Comparison of ENCODE assay signal across 16 cellular contexts in genomic region chr5:98308960-98309359, GRCh38.
A peak's percentile ranks its signal among the peaks of the same experiment; 100 is the strongest.
DNase-seq lines count a peak whose midpoint lies in the region; ATAC-seq, FAIRE-seq and TF ChIP-seq lines count a peak whose summit lies in the region.
"Had no signal": no experiment of that assay in that cellular context is flagged by ENCODE, and none has a peak within 500 bp of the region (broad histone marks: within the 10 kb centered on the region; RNA-seq: fewer than 3 reads in every experiment).

No MANE protein-coding gene starts in this region.

- H2AFZ ChIP-seq in GM23248 (no peak overlapping the region), HepG2 (ENCODE audit: low read length) (no peak overlapping the region)

- H3K9me3 ChIP-seq in GM23248 (ENCODE audit: low read depth) (no peaks in the 10 kb centered on the region), RWPE2 (ENCODE audit: severe bottlenecking) (no peaks in the 10 kb centered on the region), HepG2 (ENCODE audit: low read length) (no peaks in the 10 kb centered on the region)
- H3K9me3 ChIP-seq: Peyer's patch had no signal

- H3K27ac ChIP-seq in GM23248 (peak overlapping the region; percentile 98), RWPE2 (ENCODE audit: poor library complexity, severe bottlenecking) (peak overlapping the region; percentile 99), HepG2 (ENCODE audit: extremely low read length, insufficient read depth, low read length) (no peak overlapping the region), mesendoderm (ENCODE audit: low read depth, low read length) (no peak overlapping the region)
- H3K27ac ChIP-seq: cardiac muscle cell, Peyer's patch had no signal

- no peak overlapping the region for H3K4ac ChIP-seq in mesendoderm (ENCODE audit: low read depth, low read length)

- H2AK5ac ChIP-seq in mesendoderm (ENCODE audit: low read length) = no peak overlapping the region

- H2BK120ac ChIP-seq in mesendoderm (ENCODE audit: low read depth, low read length) = no peak overlapping the region

- H3K36me3 ChIP-seq in GM23248 (ENCODE audit: low read depth) = no peaks in the 10 kb centered on the region
- no peaks in the 10 kb centered on the region for H3K36me3 ChIP-seq in RWPE2 (ENCODE audit: low read depth)
- no peaks in the 10 kb centered on the region for H3K36me3 ChIP-seq in HepG2 (replicated peaks in 1 of 2; ENCODE audit: control insufficient read depth in 1 of 2, insufficient read depth in 2 of 2, low read length in 2 of 2)
- H3K36me3 ChIP-seq in mesendoderm (ENCODE audit: control insufficient read depth, insufficient read depth, low read length) = no peaks in the 10 kb centered on the region
- H3K36me3 ChIP-seq: cardiac muscle cell, Peyer's patch had no signal

- peak overlapping the region; percentile 83 for H3K4me2 ChIP-seq in GM23248 (ENCODE audit: unreplicated experiment)
- H3K4me2 ChIP-seq in HepG2 (ENCODE audit: low read depth, low read length) = no peak overlapping the region
- no peak overlapping the region for H3K4me2 ChIP-seq in mesendoderm (ENCODE audit: low read length)

- CTCF ChIA-PET in activated CD8-positive, alpha-beta memory T cell treated with anti-CD3 and anti-CD28 coated beads, Interleukin-2, amount 10 ng/mL, durations not matched to agents 7 days and 5 days (lab: Charles Lee) = no interaction called here
- CTCF ChIA-PET in HepG2 (lab: Yijun Ruan, JAX; ENCODE audit: low intra/inter-chr PET ratio, low total read pairs) = no interaction called here

- H3K9ac ChIP-seq in GM23248 = peak overlapping the region; percentile 85
- H3K9ac ChIP-seq in HepG2 (ENCODE audit: insufficient read depth, low read depth, low read length) = no peak overlapping the region
- H3K9ac ChIP-seq in mesendoderm (ENCODE audit: low read length) = no peak overlapping the region

- no peak for FAIRE-seq in HepG2 (lab: Jason Lieb, UNC)

- POLR2A ChIA-PET in HepG2 (lab: Yijun Ruan, JAX) = no interaction called here

- DNase-seq in GM23248 = peak; percentile 39
- DNase-seq in RWPE2 (ENCODE audit: low spot score) = no peak
- DNase-seq in erythroblast (lab: John Stamatoyannopoulos, UW) = peak; percentile 33 to 42
- DNase-seq in osteocyte (ENCODE audit: extremely low spot score, unreplicated experiment) = no peak
- DNase-seq in activated CD8-positive, alpha-beta memory T cell treated with anti-CD3 and anti-CD28 coated beads, Interleukin-2, amount 10 ng/mL, durations not matched to agents 7 days and 5 days = no peak
- no peak for DNase-seq in HepG2 (ENCODE audit: low spot score)
- DNase-seq in mesendoderm = no peak
- DNase-seq: activated CD8-positive, alpha-beta T cell treated with anti-CD3 and anti-CD28 coated beads for 36 hours; activated gamma-delta T cell treated with Interleukin-2 at 50 U/mL for 16 hours; DMS79 treated with DMSO at 0.1 percent for 48 hours; NCI-H345; Peyer's patch; stimulated activated CD4-positive, alpha-beta T cell treated with anti-CD3 and anti-CD28 coated beads, Interleukin-4, amount 100 ng/mL, for 24 hours had no signal

- in situ Hi-C loops in GM23248 (cut with MboI) (no loop called here), HepG2 (cut with HindIII; ENCODE audit: extremely low pct_ligation_motif_present, low pct_unique_long_range_greater_than_20kb) (no loop called here)

- no peak overlapping the region for H3K56ac ChIP-seq in mesendoderm (ENCODE audit: low read length)

- H3K36me3 Mint-ChIP-seq in osteocyte (ENCODE audit: unreplicated experiment) = no peaks in the 10 kb centered on the region
- H3K36me3 Mint-ChIP-seq in activated CD8-positive, alpha-beta memory T cell treated with anti-CD3 and anti-CD28 coated beads, Interleukin-2, amount 10 ng/mL, durations not matched to agents 7 days and 5 days = no peaks in the 10 kb centered on the region
- H3K36me3 Mint-ChIP-seq: stimulated activated memory B cell treated with anti-CD40 and anti-IgM and Interleukin-4, amounts not matched to agents 10 μg/mL and 1 μg/mL and 100 μg/mL, for 72 hours had no signal

- TF ChIP-seq POLR2A in erythroblast (IDR thresholded peaks at IDR 0.05; ENCODE audit: low read length) (no peak), HepG2 (IDR thresholded peaks at IDR 0.05; ENCODE audit: insufficient read depth in 1 of 2, low read depth in 2 of 2, low read length in 2 of 2) (no peak)

- H4K5ac ChIP-seq in mesendoderm (ENCODE audit: low read length) = no peak overlapping the region

- H3K4me3 ChIP-seq in GM23248 = peak overlapping the region; percentile 64
- no peak overlapping the region for H3K4me3 ChIP-seq in RWPE2 (ENCODE audit: severe bottlenecking)
- H3K4me3 ChIP-seq in HepG2 (replicated peaks in 1 of 3; ENCODE audit: insufficient read depth in 1 of 3, low read depth in 2 of 3, low read length in 3 of 3) = no peak overlapping the region
- H3K4me3 ChIP-seq in mesendoderm (ENCODE audit: low read length) = no peak overlapping the region
- H3K4me3 ChIP-seq: cardiac muscle cell, Peyer's patch had no signal

- H3K4me1 Mint-ChIP-seq in osteocyte (ENCODE audit: unreplicated experiment) = peaks cover 38% of the 10 kb centered on the region
- H3K4me1 Mint-ChIP-seq in activated CD8-positive, alpha-beta memory T cell treated with anti-CD3 and anti-CD28 coated beads, Interleukin-2, amount 10 ng/mL, durations not matched to agents 7 days and 5 days = peaks cover 7% of the 10 kb centered on the region

- H3K4me3 Mint-ChIP-seq in osteocyte (ENCODE audit: unreplicated experiment) = peak overlapping the region; percentile 69
- H3K4me3 Mint-ChIP-seq in activated CD8-positive, alpha-beta memory T cell treated with anti-CD3 and anti-CD28 coated beads, Interleukin-2, amount 10 ng/mL, durations not matched to agents 7 days and 5 days = no peak overlapping the region
- H3K4me3 Mint-ChIP-seq: activated CD8-positive, alpha-beta T cell treated with anti-CD3 and anti-CD28 coated beads for 36 hours; stimulated activated memory B cell treated with anti-CD40 and anti-IgM and Interleukin-4, amounts not matched to agents 10 μg/mL and 1 μg/mL and 100 μg/mL, for 72 hours had no signal

- no TSS peak for BruUV-seq in HepG2 (replicated peaks; lab: Mats Ljungman, UMichigan)

- H3K23ac ChIP-seq in mesendoderm (ENCODE audit: low read length) = no peak overlapping the region

- H3K27me3 ChIP-seq in GM23248 (replicated peaks; ENCODE audit: insufficient read depth) (no peaks in the 10 kb centered on the region), RWPE2 (ENCODE audit: insufficient read depth, poor library complexity, severe bottlenecking) (no peaks in the 10 kb centered on the region), HepG2 (ENCODE audit: control insufficient read depth in 1 of 2, insufficient read depth in 2 of 2, low read length in 2 of 2) (no peaks in the 10 kb centered on the region), mesendoderm (ENCODE audit: insufficient read depth, low read length, poor library complexity) (no peaks in the 10 kb centered on the region)
- H3K27me3 ChIP-seq: cardiac muscle cell, Peyer's patch had no signal

- H3K79me2 ChIP-seq in GM23248 (ENCODE audit: insufficient read depth) (no peaks in the 10 kb centered on the region; the same call in 1 of the 2 replicates), HepG2 (ENCODE audit: insufficient read depth, low read length) (no peaks in the 10 kb centered on the region), mesendoderm (ENCODE audit: control insufficient read depth, insufficient read depth, low read length) (no peaks in the 10 kb centered on the region)

- H3K27me3 Mint-ChIP-seq in osteocyte (ENCODE audit: unreplicated experiment) = no peaks in the 10 kb centered on the region
- H3K27me3 Mint-ChIP-seq in activated CD8-positive, alpha-beta memory T cell treated with anti-CD3 and anti-CD28 coated beads, Interleukin-2, amount 10 ng/mL, durations not matched to agents 7 days and 5 days = no peaks in the 10 kb centered on the region
- H3K27me3 Mint-ChIP-seq: activated CD8-positive, alpha-beta T cell treated with anti-CD3 and anti-CD28 coated beads for 36 hours; stimulated activated memory B cell treated with anti-CD40 and anti-IgM and Interleukin-4, amounts not matched to agents 10 μg/mL and 1 μg/mL and 100 μg/mL, for 72 hours had no signal

- no peaks in the 10 kb centered on the region for H3K79me1 ChIP-seq in mesendoderm (ENCODE audit: low read length)

- no peak for TF ChIP-seq EP300 in HepG2 (IDR thresholded peaks at IDR 0.05; ENCODE audit: low read depth in 2 of 2, low read length in 2 of 2)
- no peak for TF ChIP-seq EP300 in HepG2 (CRISPR knock-in tag; IDR thresholded peaks at IDR 0.05; ENCODE audit: borderline replicate concordance)

- H3K9me3 Mint-ChIP-seq in osteocyte (ENCODE audit: unreplicated experiment) = no peaks in the 10 kb centered on the region
- no peaks in the 10 kb centered on the region for H3K9me3 Mint-ChIP-seq in activated CD8-positive, alpha-beta memory T cell treated with anti-CD3 and anti-CD28 coated beads, Interleukin-2, amount 10 ng/mL, durations not matched to agents 7 days and 5 days (ENCODE audit: low read depth)
- H3K9me3 Mint-ChIP-seq: activated CD8-positive, alpha-beta T cell treated with anti-CD3 and anti-CD28 coated beads for 36 hours; stimulated activated memory B cell treated with anti-CD40 and anti-IgM and Interleukin-4, amounts not matched to agents 10 μg/mL and 1 μg/mL and 100 μg/mL, for 72 hours had no signal

- H4K20me1 ChIP-seq in GM23248 (ENCODE audit: insufficient read depth) = no peaks in the 10 kb centered on the region
- no peaks in the 10 kb centered on the region for H4K20me1 ChIP-seq in HepG2 (ENCODE audit: insufficient read depth, low read length)

- H3F3A ChIP-seq in GM23248 (ENCODE audit: insufficient read depth) = peaks cover 62% of the 10 kb centered on the region

- H2BK15ac ChIP-seq in mesendoderm (replicated peaks; ENCODE audit: low read depth) = no peak overlapping the region

- no peak overlapping the region for H3K18ac ChIP-seq in mesendoderm (ENCODE audit: low read length)

- H3K9me2 ChIP-seq in GM23248 (ENCODE audit: insufficient read depth) = no peaks in the 10 kb centered on the region; the same call in 1 of the 2 replicates

- H3K4me1 ChIP-seq in GM23248 (ENCODE audit: insufficient read depth) = peaks cover 57% of the 10 kb centered on the region
- peaks cover 44% of the 10 kb centered on the region for H3K4me1 ChIP-seq in RWPE2 (ENCODE audit: insufficient read depth, poor library complexity, severe bottlenecking)
- H3K4me1 ChIP-seq in HepG2 (ENCODE audit: insufficient read depth, low read length) = no peaks in the 10 kb centered on the region
- no peaks in the 10 kb centered on the region for H3K4me1 ChIP-seq in mesendoderm (ENCODE audit: control insufficient read depth, low read depth, low read length)
- H3K4me1 ChIP-seq: Peyer's patch had no signal

- no peak overlapping the region for H4K8ac ChIP-seq in mesendoderm (ENCODE audit: low read depth, low read length)

- WGBS in GM23248 (ENCODE audit: low coverage in 1 of 2, low lambda C conversion rate in 2 of 2, missing lambda C conversion rate in 2 of 2), 2 experiments = 26 to 30% methylated on average over 4 of the region's 4 CpGs
- 58% methylated on average over 4 of the region's 4 CpGs for whole genome bisulfite sequencing in HepG2 (ENCODE audit: low lambda C conversion rate)
- WGBS in mesendoderm (ENCODE audit: extremely low coverage, insufficient coverage, low lambda C conversion rate) = no CpG with 5 or more reads among the region's 4 CpGs

- TF ChIP-seq CTCF in RWPE2 (IDR thresholded peaks at IDR 0.05; ENCODE audit: poor library complexity, severe bottlenecking) (no peak), osteocyte (IDR thresholded peaks at IDR 0.05) (no peak), HepG2 (CRISPR knock-in tag; IDR thresholded peaks at IDR 0.05) (no peak)

- TF ChIP-seq RAD21 in HepG2 (CRISPR knock-in tag; IDR thresholded peaks at IDR 0.05) = no peak

- H2BK5ac ChIP-seq in mesendoderm (ENCODE audit: low read length) = no peak overlapping the region

- ATAC-seq in RWPE2 (ENCODE audit: low read depth) (no peak), HepG2 (no peak), HG03571 (IDR thresholded peaks at IDR 0.05; ENCODE audit: unreplicated experiment) (no peak)
- no peak for ATAC-seq in activated CD8-positive, alpha-beta memory T cell treated with anti-CD3 and anti-CD28 coated beads, Interleukin-2, amount 10 ng/mL, durations not matched to agents 7 days and 5 days
- ATAC-seq: stimulated activated memory B cell treated with anti-CD40 and anti-IgM and Interleukin-4, amounts not matched to agents 10 μg/mL and 1 μg/mL and 100 μg/mL, for 72 hours had no signal

- intact Hi-C loops in HepG2 (cut with micrococcal nuclease; ENCODE audit: unreplicated experiment) = no loop called here

- H3K27ac Mint-ChIP-seq in osteocyte (ENCODE audit: unreplicated experiment) = peak overlapping the region; percentile 98
- no peak overlapping the region for H3K27ac Mint-ChIP-seq in activated CD8-positive, alpha-beta memory T cell treated with anti-CD3 and anti-CD28 coated beads, Interleukin-2, amount 10 ng/mL, durations not matched to agents 7 days and 5 days
- H3K27ac Mint-ChIP-seq: activated CD8-positive, alpha-beta T cell treated with anti-CD3 and anti-CD28 coated beads for 36 hours; stimulated activated memory B cell treated with anti-CD40 and anti-IgM and Interleukin-4, amounts not matched to agents 10 μg/mL and 1 μg/mL and 100 μg/mL, for 72 hours had no signal

Comparison
In these comparisons a context has a peak if more than half of its experiments do, and no peak if none do; other contexts are left out.
1. DNase-seq: peak in GM23248 (single experiment) and erythroblast (2 of 2); none in RWPE2 (single experiment), osteocyte (single experiment), activated CD8-positive, alpha-beta memory T cell treated with anti-CD3 and anti-CD28 coated beads, Interleukin-2, amount 10 ng/mL, durations not matched to agents 7 days and 5 days (single experiment), HepG2 (single experiment) and mesendoderm (single experiment).
2. H3K27ac ChIP-seq: peak in GM23248 (single experiment) and RWPE2 (single experiment); none in HepG2 (single experiment) and mesendoderm (single experiment).